1 cellular context compared by ENCODE assay signal in genomic region chr1:154953611-154954038, GRCh38.
TF ChIP-seq lines count a peak whose summit lies in the region.

No MANE protein-coding gene starts in this region.

TF ChIP-seq in HepG2, 621 proteins besides CTCF, POLR2A, EP300 and RAD21:
- TF ChIP-seq EZH2 (conservative IDR thresholded peaks at IDR 0.05; ENCODE audit: low read depth, low read length) (no peak), ZFY (CRISPR knock-in tag; IDR thresholded peaks at IDR 0.05) (peak; percentile 25; the same call in 1 of the 2 replicates), HNF4A (CRISPR knock-in tag; IDR thresholded peaks at IDR 0.05) (0 out of 2 replicates have a peak, but pooled peaks have one; percentile 26), ESRRA (CRISPR knock-in tag; IDR thresholded peaks at IDR 0.05; ENCODE audit: low read depth) (peak; percentile 60), FOSL1 (CRISPR knock-in tag; IDR thresholded peaks at IDR 0.05; ENCODE audit: borderline replicate concordance) (0 out of 2 replicates have a peak, but pooled peaks have one; percentile 18), CHCHD3 (CRISPR knock-in tag; IDR thresholded peaks at IDR 0.05) (no peak)
- TF ChIP-seq, protein P1, sequence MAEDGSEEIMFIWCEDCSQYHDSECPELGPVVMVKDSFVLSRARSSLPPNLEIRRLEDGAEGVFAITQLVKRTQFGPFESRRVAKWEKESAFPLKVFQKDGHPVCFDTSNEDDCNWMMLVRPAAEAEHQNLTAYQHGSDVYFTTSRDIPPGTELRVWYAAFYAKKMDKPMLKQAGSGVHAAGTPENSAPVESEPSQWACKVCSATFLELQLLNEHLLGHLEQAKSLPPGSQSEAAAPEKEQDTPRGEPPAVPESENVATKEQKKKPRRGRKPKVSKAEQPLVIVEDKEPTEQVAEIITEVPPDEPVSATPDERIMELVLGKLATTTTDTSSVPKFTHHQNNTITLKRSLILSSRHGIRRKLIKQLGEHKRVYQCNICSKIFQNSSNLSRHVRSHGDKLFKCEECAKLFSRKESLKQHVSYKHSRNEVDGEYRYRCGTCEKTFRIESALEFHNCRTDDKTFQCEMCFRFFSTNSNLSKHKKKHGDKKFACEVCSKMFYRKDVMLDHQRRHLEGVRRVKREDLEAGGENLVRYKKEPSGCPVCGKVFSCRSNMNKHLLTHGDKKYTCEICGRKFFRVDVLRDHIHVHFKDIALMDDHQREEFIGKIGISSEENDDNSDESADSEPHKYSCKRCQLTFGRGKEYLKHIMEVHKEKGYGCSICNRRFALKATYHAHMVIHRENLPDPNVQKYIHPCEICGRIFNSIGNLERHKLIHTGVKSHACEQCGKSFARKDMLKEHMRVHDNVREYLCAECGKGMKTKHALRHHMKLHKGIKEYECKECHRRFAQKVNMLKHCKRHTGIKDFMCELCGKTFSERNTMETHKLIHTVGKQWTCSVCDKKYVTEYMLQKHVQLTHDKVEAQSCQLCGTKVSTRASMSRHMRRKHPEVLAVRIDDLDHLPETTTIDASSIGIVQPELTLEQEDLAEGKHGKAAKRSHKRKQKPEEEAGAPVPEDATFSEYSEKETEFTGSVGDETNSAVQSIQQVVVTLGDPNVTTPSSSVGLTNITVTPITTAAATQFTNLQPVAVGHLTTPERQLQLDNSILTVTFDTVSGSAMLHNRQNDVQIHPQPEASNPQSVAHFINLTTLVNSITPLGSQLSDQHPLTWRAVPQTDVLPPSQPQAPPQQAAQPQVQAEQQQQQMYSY (CRISPR knock-in tag; IDR thresholded peaks at IDR 0.05), result 0 out of 2 replicates have a peak, but pooled peaks have one; percentile 20
